Comparison of ENCODE assay signal across 9 cellular contexts in the genomic region with DNA sequence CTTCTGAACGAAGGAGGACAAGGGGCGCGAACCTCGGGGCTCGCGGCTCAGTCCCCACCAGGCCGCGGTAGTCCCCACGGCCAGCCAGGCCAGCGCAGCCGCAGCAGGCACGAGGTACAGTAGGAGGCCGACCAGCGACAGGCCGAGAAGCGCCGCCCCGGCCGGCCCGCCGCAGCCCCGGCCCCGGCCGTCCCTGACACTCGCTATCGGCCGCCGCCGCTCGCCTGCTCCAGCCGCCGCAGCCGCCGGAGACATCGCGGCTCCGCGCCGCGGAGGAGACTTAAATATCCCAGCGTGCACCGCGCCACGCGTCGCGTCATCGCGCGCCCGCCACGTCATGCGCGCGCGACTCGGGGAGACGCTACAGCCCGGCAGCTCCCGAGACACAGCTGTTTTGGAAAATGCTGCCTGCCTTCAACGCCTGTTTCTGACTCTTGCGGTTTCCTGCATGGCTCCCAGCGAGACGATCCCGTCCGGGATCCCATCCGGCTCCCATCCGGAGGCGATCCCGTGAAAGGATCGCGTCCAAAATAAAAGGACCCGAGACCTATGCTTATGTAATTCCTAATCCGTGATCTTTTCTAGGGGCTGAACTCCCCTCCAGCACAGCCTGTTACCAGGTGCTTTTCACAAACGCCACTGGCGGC. TPM values are rescaled to one million over a fixed set of nuclear protein-coding genes. Genes with fewer than 3 reads are reported as not detected.
DNase-seq lines count a peak whose midpoint lies in the region; ATAC-seq and TF ChIP-seq lines count a peak whose summit lies in the region.
"Not testable (repeated sequence)": the region's sequence is repeated elsewhere in the genome, so short reads cannot be mapped to it uniquely, and the experiment has no call there.
"Had no signal": no experiment of that assay in that cellular context is flagged by ENCODE, and none has a peak within 500 bp of the region (broad histone marks: within the 10 kb centered on the region; RNA-seq: fewer than 3 reads in every experiment).

No MANE protein-coding gene starts in this region.

- peak overlapping the region; percentile 91 for H3K4me3 Mint-ChIP-seq in activated naive CD8-positive, alpha-beta T cell treated with anti-CD3 and anti-CD28 coated beads for 36 hours
- peak overlapping the region; percentile 84 to 86 for H3K4me3 Mint-ChIP-seq in stimulated activated naive CD8-positive, alpha-beta T cell treated with anti-CD3 and anti-CD28 coated beads, Interleukin-15, amount 100 ng/mL, for 72 hours

- H3K4me1 Mint-ChIP-seq in activated naive CD8-positive, alpha-beta T cell treated with anti-CD3 and anti-CD28 coated beads for 36 hours = peaks cover 13% of the 10 kb centered on the region
- peaks cover 17% of the 10 kb centered on the region for H3K4me1 Mint-ChIP-seq in stimulated activated naive CD8-positive, alpha-beta T cell treated with anti-CD3 and anti-CD28 coated beads, Interleukin-15, amount 100 ng/mL, for 72 hours

- not testable (repeated sequence) for H3K27me3 Mint-ChIP-seq in activated naive CD8-positive, alpha-beta T cell treated with anti-CD3 and anti-CD28 coated beads for 36 hours; stimulated activated naive CD8-positive, alpha-beta T cell treated with anti-CD3 and anti-CD28 coated beads, Interleukin-15, amount 100 ng/mL, for 72 hours

- H3K4me1 ChIP-seq in SJSA1 (replicated peaks); mucosa of stomach (ENCODE audit: control insufficient read depth, insufficient read depth, low read length): not testable (repeated sequence)

- not testable (repeated sequence) for H3K9me3 Mint-ChIP-seq in activated naive CD8-positive, alpha-beta T cell treated with anti-CD3 and anti-CD28 coated beads for 36 hours; stimulated activated naive CD8-positive, alpha-beta T cell treated with anti-CD3 and anti-CD28 coated beads, Interleukin-15, amount 100 ng/mL, for 72 hours

- peaks cover 24% of the 10 kb centered on the region for H3K36me3 ChIP-seq in SJSA1
- not testable (repeated sequence) for H3K36me3 ChIP-seq in mucosa of stomach (ENCODE audit: control insufficient read depth, insufficient read depth, low read length)

- peak overlapping the region; percentile 68 for H3K4me3 ChIP-seq in SJSA1
- peak overlapping the region; percentile 62 for H3K4me3 ChIP-seq in fibroblast of pulmonary artery (replicated peaks; ENCODE audit: low read depth, low read length)
- not testable (repeated sequence) for H3K4me3 ChIP-seq in mucosa of stomach (ENCODE audit: low read length)

- ATAC-seq in GM21737 (IDR thresholded peaks at IDR 0.05; ENCODE audit: unreplicated experiment) (peak; percentile 86), HG03521 (IDR thresholded peaks at IDR 0.05; ENCODE audit: unreplicated experiment) (peak; percentile 88)
- ATAC-seq in stimulated activated naive CD8-positive, alpha-beta T cell treated with anti-CD3 and anti-CD28 coated beads, Interleukin-15, amount 100 ng/mL, for 72 hours = peak; percentile 96

- H3K9ac ChIP-seq in mucosa of stomach (ENCODE audit: low read length) = peak overlapping the region; percentile 70

- H3K27ac ChIP-seq in SJSA1 = peak overlapping the region; percentile 87

- H3K27me3 ChIP-seq in SJSA1 (replicated peaks); mucosa of stomach (ENCODE audit: control insufficient read depth, insufficient read depth, low read length): not testable (repeated sequence)

- peak; percentile 2 for DNase-seq in GM04503 (ENCODE audit: low read depth)
- DNase-seq in SJSA1 (ENCODE audit: low read depth in 1 of 2, low spot score in 2 of 2) = peak in 1 of 2 experiments; percentile 39
- peak; percentile 22 for DNase-seq in activated naive CD8-positive, alpha-beta T cell treated with anti-CD3 and anti-CD28 coated beads for 36 hours
- peak; percentile 6 for DNase-seq in fibroblast of pulmonary artery (ENCODE audit: low read depth)
- peak; percentile 25 to 53 for DNase-seq in stimulated activated naive CD8-positive, alpha-beta T cell treated with anti-CD3 and anti-CD28 coated beads, Interleukin-15, amount 100 ng/mL, for 72 hours

- TF ChIP-seq CTCF in fibroblast of pulmonary artery (IDR thresholded peaks at IDR 0.05; ENCODE audit: low read length, missing control alignments) = not testable (repeated sequence)

- peak overlapping the region; percentile 94 for H3K27ac Mint-ChIP-seq in activated naive CD8-positive, alpha-beta T cell treated with anti-CD3 and anti-CD28 coated beads for 36 hours
- H3K27ac Mint-ChIP-seq in stimulated activated naive CD8-positive, alpha-beta T cell treated with anti-CD3 and anti-CD28 coated beads, Interleukin-15, amount 100 ng/mL, for 72 hours = peak overlapping the region; percentile 96

- H3K9me3 ChIP-seq in SJSA1 (replicated peaks); mucosa of stomach (ENCODE audit: control insufficient read depth, low read length): not testable (repeated sequence)

- peaks cover 17% of the 10 kb centered on the region for H3K36me3 Mint-ChIP-seq in activated naive CD8-positive, alpha-beta T cell treated with anti-CD3 and anti-CD28 coated beads for 36 hours

RNA-seq across cellular contexts. Expression of a gene that starts 43.5 kb away (rescaled TPM):
- total RNA-seq in SJSA1 (2014; rRNA removed; shearing (Covaris generic)) = 6.1 and 6.6 TPM in 2 replicates
- 10 to 100 TPM; 74.2 to 75.3 TPM for total RNA-seq in activated naive CD8-positive, alpha-beta T cell treated with anti-CD3 and anti-CD28 coated beads for 36 hours

RNA-seq across cellular contexts. Expression of a gene that starts 47.2 kb away (rescaled TPM):
- 0.39 and 0.75 TPM in 2 replicates for total RNA-seq in SJSA1 (2014; rRNA removed; shearing (Covaris generic))
- total RNA-seq in activated naive CD8-positive, alpha-beta T cell treated with anti-CD3 and anti-CD28 coated beads for 36 hours = 1 to 10 TPM; 1.1 to 1.5 TPM

RNA-seq across cellular contexts. Expression of a gene that starts 49.5 kb away (rescaled TPM):
- not detected in 2 replicates for total RNA-seq in SJSA1 (2014; rRNA removed; shearing (Covaris generic))
- not detected for total RNA-seq in activated naive CD8-positive, alpha-beta T cell treated with anti-CD3 and anti-CD28 coated beads for 36 hours
- total RNA-seq: cardiac septum had no signal
